ENCODE assay signal across 8 cellular contexts in the genomic region with DNA sequence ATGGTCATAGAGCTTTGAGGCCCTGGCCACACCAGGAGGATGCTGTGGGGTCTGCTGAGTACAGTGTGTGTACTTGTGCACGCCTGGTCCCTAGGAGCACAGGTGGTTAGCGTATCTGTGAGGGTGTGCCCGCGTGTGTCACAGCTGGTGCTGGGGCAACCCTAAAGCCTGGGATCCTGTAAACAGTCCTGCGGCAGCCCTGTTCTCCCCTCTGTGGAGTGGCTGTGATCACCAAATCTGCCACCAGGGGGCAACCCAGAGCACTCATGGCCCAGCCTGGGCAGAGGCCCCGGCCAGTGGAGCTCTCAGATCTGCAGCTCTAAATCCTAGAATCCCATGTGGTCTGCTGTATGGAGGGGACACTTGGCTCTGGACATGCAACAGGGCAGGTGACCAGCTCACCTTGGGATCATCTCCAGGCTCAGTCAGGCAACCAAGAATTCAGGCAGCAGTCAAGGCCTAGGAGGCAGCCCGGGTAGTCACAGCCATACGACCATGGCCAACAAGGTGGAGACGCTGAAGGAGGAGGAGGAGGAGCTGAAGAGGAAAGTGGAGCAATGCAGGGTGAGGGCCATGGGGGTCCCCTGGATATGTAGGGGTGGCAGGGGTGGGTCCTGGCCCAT. TPM values are rescaled to one million over a fixed set of nuclear protein-coding genes. Genes with fewer than 3 reads are reported as not detected.
A peak's percentile ranks its signal among the peaks of the same experiment; 100 is the strongest.
DNase-seq lines count a peak whose midpoint lies in the region; ATAC-seq and TF ChIP-seq lines count a peak whose summit lies in the region.

No MANE protein-coding gene starts in this region.

- no peaks in the 10 kb centered on the region for H3K9me3 Mint-ChIP-seq in activated T-helper 1 cell treated with anti-CD3 and anti-CD28 coated beads, Interleukin-12 subunit alpha, Interleukin-12 subunit beta, Interleukin-2, Interleukin-4 antibody, amounts not matched to agents 30 ng/mL and 10 ng/mL and 1 ng/mL, durations not matched to agents 14 hours and 24 hours and 36 hours

- H3K27ac ChIP-seq in RWPE1 (peak overlapping the region; percentile 73), testis (no peak overlapping the region)

- intact Hi-C loops in activated T-helper 1 cell treated with anti-CD3 and anti-CD28 coated beads, Interleukin-12 subunit alpha, Interleukin-12 subunit beta, Interleukin-2, Interleukin-4 antibody, amounts not matched to agents 30 ng/mL and 10 ng/mL and 1 ng/mL, durations not matched to agents 14 hours and 24 hours and 36 hours (cut with micrococcal nuclease): loop anchor here (1.0 kb wide), 4 partner anchors 15 to 38 kb away; a partner anchor contains a TSS
- intact Hi-C loops in testis (cut with DNase I; ENCODE audit: low total_unique reads): no loop called here

- TF ChIP-seq CTCF in GM10248 (IDR thresholded peaks at IDR 0.05; ENCODE audit: control extremely low read depth, extremely low read depth, low read depth, missing control alignments) (peak; percentile 90), RWPE1 (conservative IDR thresholded peaks at IDR 0.05; ENCODE audit: low read depth) (peak; percentile 89), fibroblast of the aortic adventitia (IDR thresholded peaks at IDR 0.05; ENCODE audit: insufficient read depth, low read length) (peak; percentile 95), testis (IDR thresholded peaks at IDR 0.05) (peak; percentile 86 to 97 (median 87))

- H3K4me1 Mint-ChIP-seq in activated T-helper 1 cell treated with anti-CD3 and anti-CD28 coated beads, Interleukin-12 subunit alpha, Interleukin-12 subunit beta, Interleukin-2, Interleukin-4 antibody, amounts not matched to agents 30 ng/mL and 10 ng/mL and 1 ng/mL, durations not matched to agents 14 hours and 24 hours and 36 hours (ENCODE audit: low read depth): peaks cover 26% of the 10 kb centered on the region

- POLR2A ChIA-PET in GM10248 (lab: Yijun Ruan, JAX): interaction anchor here (0.5 to 2.0 kb wide), 6 partner anchors 10 to 38 kb away, joined by 3 to 8 read pairs (median 6); a partner anchor contains a TSS
- POLR2A ChIA-PET in RWPE1 (lab: Yijun Ruan, JAX; ENCODE audit: low non-redundant PET): no interaction called here

- no peaks in the 10 kb centered on the region for H3K27me3 Mint-ChIP-seq in activated T-helper 1 cell treated with anti-CD3 and anti-CD28 coated beads, Interleukin-12 subunit alpha, Interleukin-12 subunit beta, Interleukin-2, Interleukin-4 antibody, amounts not matched to agents 30 ng/mL and 10 ng/mL and 1 ng/mL, durations not matched to agents 14 hours and 24 hours and 36 hours (ENCODE audit: insufficient read depth)

- peak overlapping the region; percentile 59 for H3K4me3 Mint-ChIP-seq in activated T-helper 1 cell treated with anti-CD3 and anti-CD28 coated beads, Interleukin-12 subunit alpha, Interleukin-12 subunit beta, Interleukin-2, Interleukin-4 antibody, amounts not matched to agents 30 ng/mL and 10 ng/mL and 1 ng/mL, durations not matched to agents 14 hours and 24 hours and 36 hours

- H3K4me1 ChIP-seq in testis: peaks cover 26% of the 10 kb centered on the region

- ATAC-seq in GM19455 (IDR thresholded peaks at IDR 0.05; ENCODE audit: unreplicated experiment): no peak

- 41% methylated on average over 9 of the region's 9 CpGs; no CpG with 5 or more reads in 1 of the 2 donors for WGBS in testis, 2 donors

- peaks cover 31% of the 10 kb centered on the region for H3K36me3 Mint-ChIP-seq in activated T-helper 1 cell treated with anti-CD3 and anti-CD28 coated beads, Interleukin-12 subunit alpha, Interleukin-12 subunit beta, Interleukin-2, Interleukin-4 antibody, amounts not matched to agents 30 ng/mL and 10 ng/mL and 1 ng/mL, durations not matched to agents 14 hours and 24 hours and 36 hours (ENCODE audit: low read depth)

- TF ChIP-seq POLR2A in testis (IDR thresholded peaks at IDR 0.05): no peak

- DNase-seq in GM10248 (ENCODE audit: extremely low spot score) (peak; percentile 86), HK-2 (ENCODE audit: unreplicated experiment) (peak; percentile 77), RWPE1 (ENCODE audit: low spot score) (peak; percentile 50), fibroblast of the aortic adventitia (ENCODE audit: low read depth) (peak; percentile 71), nucleus accumbens (lab: John Stamatoyannopoulos, UW) (peak in 50 of 56 donors; percentile 25 to 91 (median 64)), testis (peak; percentile 91)
- peak; percentile 74 for DNase-seq in activated T-helper 1 cell treated with anti-CD3 and anti-CD28 coated beads, Interleukin-12 subunit alpha, Interleukin-12 subunit beta, Interleukin-2, Interleukin-4 antibody, amounts not matched to agents 30 ng/mL and 10 ng/mL and 1 ng/mL, durations not matched to agents 14 hours and 24 hours and 36 hours (ENCODE audit: low spot score)

- H3K4me3 ChIP-seq in fibroblast of the aortic adventitia (ENCODE audit: low read depth, low read length): no peak overlapping the region
- no peak overlapping the region for H3K4me3 ChIP-seq in testis

- H3K27me3 ChIP-seq in testis: no peaks in the 10 kb centered on the region

- CTCF ChIA-PET in GM10248 (lab: Yijun Ruan, JAX) (interaction anchor here (0.6 to 10.4 kb wide), 42 partner anchors 9 to 321 kb away, joined by 3 to 298 read pairs (median 4); a partner anchor contains a TSS), RWPE1 (lab: Yijun Ruan, JAX) (interaction anchor here (0.5 to 1.4 kb wide), 14 partner anchors 9 to 1286 kb away, joined by 3 to 6 read pairs (median 4); a partner anchor contains a TSS)

- H3K27ac Mint-ChIP-seq in activated T-helper 1 cell treated with anti-CD3 and anti-CD28 coated beads, Interleukin-12 subunit alpha, Interleukin-12 subunit beta, Interleukin-2, Interleukin-4 antibody, amounts not matched to agents 30 ng/mL and 10 ng/mL and 1 ng/mL, durations not matched to agents 14 hours and 24 hours and 36 hours: peak overlapping the region; percentile 52

- H3K9me3 ChIP-seq in testis: no peaks in the 10 kb centered on the region

- no peaks in the 10 kb centered on the region for H3K36me3 ChIP-seq in testis (ENCODE audit: low read depth, missing control alignments)

RNA-seq across cellular contexts. Expression of a gene that starts 3.9 kb away (rescaled TPM):
- 110 and 116 TPM in 2 replicates for total RNA-seq in activated T-helper 1 cell treated with anti-CD3 and anti-CD28 coated beads, Interleukin-12 subunit alpha, Interleukin-12 subunit beta, Interleukin-2, Interleukin-4 antibody, amounts not matched to agents 30 ng/mL and 10 ng/mL and 1 ng/mL, durations not matched to agents 14 hours and 24 hours and 36 hours
- total RNA-seq in fibroblast of the aortic adventitia (ENCODE audit: low replicate concordance) (1.8 and 4.6 TPM in 2 replicates), testis (10 to 100 TPM; 15.7 to 23.6 TPM)
- polyA plus RNA-seq in testis (ENCODE audit: insufficient read depth, low read depth, low replicate concordance): 11.9 TPM

RNA-seq across cellular contexts. Expression of a gene that starts 15.2 kb away (rescaled TPM):
- total RNA-seq in activated T-helper 1 cell treated with anti-CD3 and anti-CD28 coated beads, Interleukin-12 subunit alpha, Interleukin-12 subunit beta, Interleukin-2, Interleukin-4 antibody, amounts not matched to agents 30 ng/mL and 10 ng/mL and 1 ng/mL, durations not matched to agents 14 hours and 24 hours and 36 hours: 47.0 and 50.4 TPM in 2 replicates
- total RNA-seq in fibroblast of the aortic adventitia (ENCODE audit: low replicate concordance): 3.4 and 7.4 TPM in 2 replicates
- 100 to 1,000 TPM in 1 of 2 donors, 10 to 100 TPM in 1; 95.7 to 117 TPM for total RNA-seq in testis
- polyA plus RNA-seq in testis (ENCODE audit: insufficient read depth, low read depth, low replicate concordance): 51.9 TPM

RNA-seq across cellular contexts. Expression of a gene that starts 32.1 kb away (rescaled TPM):
- 245 and 254 TPM in 2 replicates for total RNA-seq in activated T-helper 1 cell treated with anti-CD3 and anti-CD28 coated beads, Interleukin-12 subunit alpha, Interleukin-12 subunit beta, Interleukin-2, Interleukin-4 antibody, amounts not matched to agents 30 ng/mL and 10 ng/mL and 1 ng/mL, durations not matched to agents 14 hours and 24 hours and 36 hours
- 3,846 and 5,734 TPM in 2 replicates for total RNA-seq in fibroblast of the aortic adventitia (ENCODE audit: low replicate concordance)
- 100 to 1,000 TPM; 466 to 960 TPM for total RNA-seq in testis
- polyA plus RNA-seq in testis (ENCODE audit: insufficient read depth, low read depth, low replicate concordance): 681 TPM

RNA-seq across cellular contexts. Expression of a gene that starts 34.7 kb away (rescaled TPM):
- 70.8 and 78.9 TPM in 2 replicates for total RNA-seq in activated T-helper 1 cell treated with anti-CD3 and anti-CD28 coated beads, Interleukin-12 subunit alpha, Interleukin-12 subunit beta, Interleukin-2, Interleukin-4 antibody, amounts not matched to agents 30 ng/mL and 10 ng/mL and 1 ng/mL, durations not matched to agents 14 hours and 24 hours and 36 hours
- total RNA-seq in fibroblast of the aortic adventitia (ENCODE audit: low replicate concordance) (12.0 and 35.0 TPM in 2 replicates), testis (100 to 1,000 TPM; 274 to 359 TPM)
- polyA plus RNA-seq in testis (ENCODE audit: insufficient read depth, low read depth, low replicate concordance): 354 TPM

RNA-seq across cellular contexts. Expression of a gene that starts 42.8 kb away (rescaled TPM):
- 67.8 and 70.0 TPM in 2 replicates for total RNA-seq in activated T-helper 1 cell treated with anti-CD3 and anti-CD28 coated beads, Interleukin-12 subunit alpha, Interleukin-12 subunit beta, Interleukin-2, Interleukin-4 antibody, amounts not matched to agents 30 ng/mL and 10 ng/mL and 1 ng/mL, durations not matched to agents 14 hours and 24 hours and 36 hours
- total RNA-seq in fibroblast of the aortic adventitia (ENCODE audit: low replicate concordance) (12.7 and 14.0 TPM in 2 replicates), testis (10 to 100 TPM; 46.6 to 51.2 TPM)
- polyA plus RNA-seq in testis (ENCODE audit: insufficient read depth, low read depth, low replicate concordance): 76.2 TPM
